Comparison of ENCODE assay signal across 27 cellular contexts in the genomic region with DNA sequence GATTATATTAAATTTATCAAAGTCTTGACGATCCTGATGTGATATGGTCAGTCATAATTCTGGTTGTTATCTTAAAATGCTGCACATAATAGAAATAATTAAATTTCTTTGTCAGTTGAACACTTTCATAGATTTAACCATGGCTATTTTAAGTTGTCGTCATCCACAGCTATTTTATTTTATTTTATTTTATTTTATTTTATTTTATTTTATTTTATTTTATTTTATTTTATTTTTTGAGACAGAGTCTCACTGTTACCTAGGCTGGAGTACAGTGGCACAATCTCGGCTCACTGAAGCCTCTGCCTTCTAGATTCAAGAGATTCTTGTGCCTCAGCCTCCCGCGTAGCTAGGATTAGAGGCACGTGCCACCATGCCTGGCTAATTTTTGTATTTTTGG.
"Had no signal": no experiment of that assay in that cellular context is flagged by ENCODE, and none has a peak within 500 bp of the region (broad histone marks: within the 10 kb centered on the region; RNA-seq: fewer than 3 reads in every experiment).

No MANE protein-coding gene starts in this region.

- DNase-seq: hypothalamus; immature natural killer cell; kidney; left colon; left lung; lower lobe of right lung; mammary epithelial cell; mesenchymal stem cell; naive thymus-derived CD8-positive, alpha-beta T cell; nucleus accumbens; pancreas; posterior cingulate gyrus; retina; right cardiac atrium; stimulated activated CD4-positive, alpha-beta T cell treated with anti-CD3 and anti-CD28 coated beads, Interleukin-4, amount 100 ng/mL, for 24 hours; stimulated activated naive CD4-positive, alpha-beta T cell; tibial artery; trophoblast cell; upper lobe of right lung had no signal

- H3K9me3 ChIP-seq: left lung, lower lobe of right lung, pancreas, prostate gland, suprapubic skin, thoracic aorta, tibial artery, upper lobe of right lung had no signal

- H3K27me3 ChIP-seq: left lung, pancreas, suprapubic skin, tibial artery, upper lobe of right lung had no signal

- H3K4me1 ChIP-seq: left lung, lower lobe of right lung, pancreas, prostate gland, suprapubic skin, tibial artery, upper lobe of right lung had no signal

- ATAC-seq: left colon; left lung; lower lobe of right lung; naive thymus-derived CD8-positive, alpha-beta T cell; pancreas; right cardiac atrium; sciatic nerve; stimulated activated effector memory CD8-positive, alpha-beta T cell treated with anti-CD3 and anti-CD28 coated beads, Interleukin-12 subunit alpha, Interleukin-12 subunit beta, amount 100 ng/mL, for 72 hours; upper lobe of right lung had no signal

- H3K27ac ChIP-seq: left lung, lower lobe of right lung, pancreas, prostate gland, skin epidermis, suprapubic skin, thoracic aorta, tibial artery, upper lobe of right lung had no signal

- FAIRE-seq: islet of Langerhans, pancreas, urothelium cell line had no signal

- H3K4me3 ChIP-seq: left lung, lower lobe of right lung, pancreas, prostate gland, skin epidermis, suprapubic skin, thoracic aorta, tibial artery, upper lobe of right lung had no signal

- H3K36me3 ChIP-seq: left lung, lower lobe of right lung, pancreas, prostate gland, suprapubic skin, thoracic aorta, tibial artery, upper lobe of right lung had no signal
